21 cellular contexts compared by ENCODE assay signal in the genomic region with DNA sequence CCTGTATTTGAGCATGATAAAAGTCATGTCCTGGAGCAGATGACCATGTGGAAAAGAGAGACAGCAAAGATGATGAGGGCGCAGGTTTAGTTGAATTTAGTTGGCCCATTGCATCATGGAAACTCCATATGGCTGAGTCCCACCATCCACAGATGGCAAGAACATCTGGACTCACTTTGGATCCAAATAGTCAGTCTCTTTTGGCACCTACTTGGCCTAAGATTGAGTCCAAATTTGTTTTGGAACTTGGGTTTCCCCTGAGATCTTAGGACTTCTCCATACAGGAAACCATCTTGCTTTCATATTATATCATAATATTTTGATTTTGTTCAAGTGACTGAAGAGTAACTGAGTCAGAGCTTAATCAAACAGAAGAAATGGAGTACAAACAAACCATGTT.
A peak's percentile ranks its signal among the peaks of the same experiment; 100 is the strongest.
DNase-seq lines count a peak whose midpoint lies in the region; ATAC-seq and TF ChIP-seq lines count a peak whose summit lies in the region.
"Had no signal": no experiment of that assay in that cellular context is flagged by ENCODE, and none has a peak within 500 bp of the region (broad histone marks: within the 10 kb centered on the region; RNA-seq: fewer than 3 reads in every experiment).

No MANE protein-coding gene starts in this region.

- POLR2A ChIA-PET in PC-3 (lab: Charles Lee; ENCODE audit: unreplicated experiment) (no interaction called here), A673 (lab: Charles Lee; ENCODE audit: low non-redundant PET) (no interaction called here)

- no peak overlapping the region for H3K4me2 ChIP-seq in PC-3 (ENCODE audit: low read length)

- H3K36me3 ChIP-seq in PC-3 (ENCODE audit: low read depth, low read length) (no peaks in the 10 kb centered on the region), mucosa of descending colon (ENCODE audit: low read depth) (no peaks in the 10 kb centered on the region), A673 (ENCODE audit: insufficient read depth, low read length, poor library complexity, severe bottlenecking) (no peaks in the 10 kb centered on the region)
- H3K36me3 ChIP-seq: BE2C had no signal

- no peaks in the 10 kb centered on the region for H3K9me3 ChIP-seq in PC-3 (ENCODE audit: low read length)
- no peaks in the 10 kb centered on the region for H3K9me3 ChIP-seq in mucosa of descending colon
- no peaks in the 10 kb centered on the region for H3K9me3 ChIP-seq in A673 (ENCODE audit: low read depth, low read length, poor library complexity, severe bottlenecking)
- H3K9me3 ChIP-seq: BE2C had no signal

- CTCF ChIA-PET in PC-3 (lab: Charles Lee), result no interaction called here
- CTCF ChIA-PET in A673 (lab: Charles Lee), result no interaction called here

- H3K27ac ChIP-seq in PC-3 (ENCODE audit: low read length) (no peak overlapping the region), A673 (ENCODE audit: low read depth, low read length, poor library complexity, severe bottlenecking) (no peak overlapping the region)
- H3K27ac ChIP-seq: HL-60 had no signal

- no peaks in the 10 kb centered on the region for H3K9me2 ChIP-seq in PC-3 (replicated peaks; ENCODE audit: low read length)

- no peaks in the 10 kb centered on the region for H3F3A ChIP-seq in PC-3 (ENCODE audit: low read length, unreplicated experiment)

- H3K4me3 ChIP-seq in PC-3 (ENCODE audit: low read length), result no peak overlapping the region
- H3K4me3 ChIP-seq in mucosa of descending colon, result no peak overlapping the region
- no peak overlapping the region for H3K4me3 ChIP-seq in A673 (ENCODE audit: low read depth, low read length, poor library complexity, severe bottlenecking)
- H3K4me3 ChIP-seq: GM12878, K562 had no signal

- intact Hi-C loops in PC-3 (cut with micrococcal nuclease) (no loop called here), mucosa of descending colon (cut with DNase I, micrococcal nuclease) (no loop called here), A673 (cut with micrococcal nuclease; ENCODE audit: unreplicated experiment) (no loop called here)

- 0 out of 2 replicates have a peak, but pooled peaks cover 5% of the 10 kb centered on the region for H3K27me3 ChIP-seq in PC-3 (ENCODE audit: low read length)
- peaks cover 16% of the 10 kb centered on the region for H3K27me3 ChIP-seq in A673 (replicated peaks; ENCODE audit: insufficient read depth, low read depth, low read length, poor library complexity)

- H4K20me1 ChIP-seq in PC-3 (ENCODE audit: low read length), result no peaks in the 10 kb centered on the region

- H3K9ac ChIP-seq in PC-3 (ENCODE audit: low read length), result no peak overlapping the region

- DNase-seq in DMS 273 (lab: John Stamatoyannopoulos, UW; ENCODE audit: unreplicated experiment), result peak; percentile 90
- peak; percentile 63 for DNase-seq in DMS53 (lab: John Stamatoyannopoulos, UW)
- DNase-seq in PC-3, result peak; percentile 33
- DNase-seq in fibroblast of peridontal ligament (ENCODE audit: extremely low read depth), result peak; percentile 21
- no peak for DNase-seq in stimulated activated CD4-positive, alpha-beta T cell treated with anti-CD3 and anti-CD28 coated beads, Interleukin-12 subunit alpha, Interleukin-12 subunit beta, amount 100 ng/mL, for 4 hours
- DNase-seq in mucosa of descending colon, result no peak
- DNase-seq in A673 (ENCODE audit: low spot score), result no peak
- DNase-seq: ACHN; BE2C; C1 segment of cervical spinal cord; CD4-positive, CD25-positive, alpha-beta regulatory T cell; CD8-positive, alpha-beta memory T cell; COR-L47; DMS153; DND-41; EL; HCEC 1CT; IMR-90 had no signal

- no peak overlapping the region for H2AFZ ChIP-seq in PC-3 (ENCODE audit: low read length)

- H3K79me2 ChIP-seq in PC-3 (ENCODE audit: low read length), result no peaks in the 10 kb centered on the region

- 0 out of 2 replicates have a peak, but pooled peaks cover 4% of the 10 kb centered on the region for H3K4me1 ChIP-seq in PC-3 (ENCODE audit: insufficient read depth, low read length)
- no peaks in the 10 kb centered on the region for H3K4me1 ChIP-seq in mucosa of descending colon (ENCODE audit: low read depth)
- H3K4me1 ChIP-seq in A673 (ENCODE audit: insufficient read depth, low read length, poor library complexity, severe bottlenecking), result no peaks in the 10 kb centered on the region
- H3K4me1 ChIP-seq: BE2C had no signal

- no TSS peak for BruUV-seq in PC-3 (replicated peaks; lab: Mats Ljungman, UMichigan)
- BruUV-seq in A673 (replicated peaks; lab: Mats Ljungman, UMichigan), result no TSS peak

- TF ChIP-seq CTCF in PC-3 (conservative IDR thresholded peaks at IDR 0.05; ENCODE audit: low read depth, low read length) (no peak), mucosa of descending colon (IDR thresholded peaks at IDR 0.05) (no peak), A673 (conservative IDR thresholded peaks at IDR 0.05; ENCODE audit: low read depth, low read length) (no peak)

- ATAC-seq in PC-3, result no peak
- no peak for ATAC-seq in mucosa of descending colon
- ATAC-seq: GM12878, K562 had no signal

Comparison
In these comparisons a context has a peak if more than half of its experiments do, and no peak if none do; other contexts are left out.
1. DNase-seq: peak in DMS 273 (single experiment), DMS53 (single experiment), PC-3 (single experiment) and fibroblast of peridontal ligament (single experiment); none in stimulated activated CD4-positive, alpha-beta T cell treated with anti-CD3 and anti-CD28 coated beads, Interleukin-12 subunit alpha, Interleukin-12 subunit beta, amount 100 ng/mL, for 4 hours (single experiment), mucosa of descending colon (0 of 3) and A673 (single experiment).